1 cellular context compared by ENCODE assay signal in genomic region chr7:87876040-87876758, GRCh38.
TF ChIP-seq lines count a peak whose summit lies in the region.

A gene with protein sequence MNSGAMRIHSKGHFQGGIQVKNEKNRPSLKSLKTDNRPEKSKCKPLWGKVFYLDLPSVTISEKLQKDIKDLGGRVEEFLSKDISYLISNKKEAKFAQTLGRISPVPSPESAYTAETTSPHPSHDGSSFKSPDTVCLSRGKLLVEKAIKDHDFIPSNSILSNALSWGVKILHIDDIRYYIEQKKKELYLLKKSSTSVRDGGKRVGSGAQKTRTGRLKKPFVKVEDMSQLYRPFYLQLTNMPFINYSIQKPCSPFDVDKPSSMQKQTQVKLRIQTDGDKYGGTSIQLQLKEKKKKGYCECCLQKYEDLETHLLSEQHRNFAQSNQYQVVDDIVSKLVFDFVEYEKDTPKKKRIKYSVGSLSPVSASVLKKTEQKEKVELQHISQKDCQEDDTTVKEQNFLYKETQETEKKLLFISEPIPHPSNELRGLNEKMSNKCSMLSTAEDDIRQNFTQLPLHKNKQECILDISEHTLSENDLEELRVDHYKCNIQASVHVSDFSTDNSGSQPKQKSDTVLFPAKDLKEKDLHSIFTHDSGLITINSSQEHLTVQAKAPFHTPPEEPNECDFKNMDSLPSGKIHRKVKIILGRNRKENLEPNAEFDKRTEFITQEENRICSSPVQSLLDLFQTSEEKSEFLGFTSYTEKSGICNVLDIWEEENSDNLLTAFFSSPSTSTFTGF (plus strand): TSS chr7:87876493. CDS start chr7:87876733, 240 bp downstream.
A gene with protein sequence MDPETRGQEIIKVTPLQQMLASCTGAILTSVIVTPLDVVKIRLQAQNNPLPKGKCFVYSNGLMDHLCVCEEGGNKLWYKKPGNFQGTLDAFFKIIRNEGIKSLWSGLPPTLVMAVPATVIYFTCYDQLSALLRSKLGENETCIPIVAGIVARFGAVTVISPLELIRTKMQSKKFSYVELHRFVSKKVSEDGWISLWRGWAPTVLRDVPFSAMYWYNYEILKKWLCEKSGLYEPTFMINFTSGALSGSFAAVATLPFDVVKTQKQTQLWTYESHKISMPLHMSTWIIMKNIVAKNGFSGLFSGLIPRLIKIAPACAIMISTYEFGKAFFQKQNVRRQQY (minus strand): TSS chr7:87876360. CDS start chr7:87858727, 17,633 bp downstream.

TF ChIP-seq in HepG2, 621 proteins besides CTCF, POLR2A, EP300 and RAD21 (continued from another document and continues in another):
- TF ChIP-seq TEF (CRISPR knock-in tag; IDR thresholded peaks at IDR 0.05) (peak; percentile 81), CCDC6 (CRISPR knock-in tag; IDR thresholded peaks at IDR 0.05) (peak; percentile 98), KDM5A (IDR thresholded peaks at IDR 0.05; ENCODE audit: borderline replicate concordance, low read length) (no peak), NFAT5 (CRISPR knock-in tag; IDR thresholded peaks at IDR 0.05) (peak; percentile 63; the same call in 1 of the 2 replicates), ZSCAN21 (CRISPR knock-in tag; IDR thresholded peaks at IDR 0.05; ENCODE audit: borderline replicate concordance) (peak; percentile 84; the same call in 1 of the 2 replicates), ZSCAN30 (CRISPR knock-in tag; IDR thresholded peaks at IDR 0.05) (0 out of 2 replicates have a peak, but pooled peaks have one; percentile 49), PAXIP1 (CRISPR knock-in tag; conservative IDR thresholded peaks at IDR 0.05) (peak; percentile 31), SNRNP70 (IDR thresholded peaks at IDR 0.05; ENCODE audit: low read depth, low read length) (no peak), MBD4 (IDR thresholded peaks at IDR 0.05; ENCODE audit: borderline replicate concordance, low read length) (no peak), NFE2L2 (IDR thresholded peaks at IDR 0.05; ENCODE audit: low read length) (no peak), ZNF101 (CRISPR knock-in tag; IDR thresholded peaks at IDR 0.05; ENCODE audit: borderline replicate concordance, low read depth) (no peak), NAIF1 (CRISPR knock-in tag; IDR thresholded peaks at IDR 0.05; ENCODE audit: borderline replicate concordance) (peak; percentile 39; the same call in 1 of the 2 replicates), TBL1XR1 (IDR thresholded peaks at IDR 0.05; ENCODE audit: borderline replicate concordance, low read length, partially characterized antibody) (no peak), ZNF503 (CRISPR knock-in tag; IDR thresholded peaks at IDR 0.05) (no peak), ZNF605 (CRISPR knock-in tag; IDR thresholded peaks at IDR 0.05) (peak; percentile 84), MAF1 (CRISPR knock-in tag; IDR thresholded peaks at IDR 0.05; ENCODE audit: borderline replicate concordance) (no peak), NONO (IDR thresholded peaks at IDR 0.05) (no peak), NONO (CRISPR knock-in tag; conservative IDR thresholded peaks at IDR 0.05) (peak; percentile 86), U2AF2 (IDR thresholded peaks at IDR 0.05; ENCODE audit: low read depth, low read length) (no peak), KMT2B (CRISPR knock-in tag; IDR thresholded peaks at IDR 0.05) (peak; percentile 87), GZF1 (CRISPR knock-in tag; IDR thresholded peaks at IDR 0.05) (no peak), TBX2 (CRISPR knock-in tag; IDR thresholded peaks at IDR 0.05; ENCODE audit: borderline replicate concordance) (peak; percentile 86; the same call in 1 of the 2 replicates)
- TF ChIP-seq, protein P1, sequence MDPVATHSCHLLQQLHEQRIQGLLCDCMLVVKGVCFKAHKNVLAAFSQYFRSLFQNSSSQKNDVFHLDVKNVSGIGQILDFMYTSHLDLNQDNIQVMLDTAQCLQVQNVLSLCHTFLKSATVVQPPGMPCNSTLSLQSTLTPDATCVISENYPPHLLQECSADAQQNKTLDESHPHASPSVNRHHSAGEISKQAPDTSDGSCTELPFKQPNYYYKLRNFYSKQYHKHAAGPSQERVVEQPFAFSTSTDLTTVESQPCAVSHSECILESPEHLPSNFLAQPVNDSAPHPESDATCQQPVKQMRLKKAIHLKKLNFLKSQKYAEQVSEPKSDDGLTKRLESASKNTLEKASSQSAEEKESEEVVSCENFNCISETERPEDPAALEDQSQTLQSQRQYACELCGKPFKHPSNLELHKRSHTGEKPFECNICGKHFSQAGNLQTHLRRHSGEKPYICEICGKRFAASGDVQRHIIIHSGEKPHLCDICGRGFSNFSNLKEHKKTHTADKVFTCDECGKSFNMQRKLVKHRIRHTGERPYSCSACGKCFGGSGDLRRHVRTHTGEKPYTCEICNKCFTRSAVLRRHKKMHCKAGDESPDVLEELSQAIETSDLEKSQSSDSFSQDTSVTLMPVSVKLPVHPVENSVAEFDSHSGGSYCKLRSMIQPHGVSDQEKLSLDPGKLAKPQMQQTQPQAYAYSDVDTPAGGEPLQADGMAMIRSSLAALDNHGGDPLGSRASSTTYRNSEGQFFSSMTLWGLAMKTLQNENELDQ (CRISPR knock-in tag; IDR thresholded peaks at IDR 0.05; ENCODE audit: borderline replicate concordance) = no peak
- TF ChIP-seq, protein P2, sequence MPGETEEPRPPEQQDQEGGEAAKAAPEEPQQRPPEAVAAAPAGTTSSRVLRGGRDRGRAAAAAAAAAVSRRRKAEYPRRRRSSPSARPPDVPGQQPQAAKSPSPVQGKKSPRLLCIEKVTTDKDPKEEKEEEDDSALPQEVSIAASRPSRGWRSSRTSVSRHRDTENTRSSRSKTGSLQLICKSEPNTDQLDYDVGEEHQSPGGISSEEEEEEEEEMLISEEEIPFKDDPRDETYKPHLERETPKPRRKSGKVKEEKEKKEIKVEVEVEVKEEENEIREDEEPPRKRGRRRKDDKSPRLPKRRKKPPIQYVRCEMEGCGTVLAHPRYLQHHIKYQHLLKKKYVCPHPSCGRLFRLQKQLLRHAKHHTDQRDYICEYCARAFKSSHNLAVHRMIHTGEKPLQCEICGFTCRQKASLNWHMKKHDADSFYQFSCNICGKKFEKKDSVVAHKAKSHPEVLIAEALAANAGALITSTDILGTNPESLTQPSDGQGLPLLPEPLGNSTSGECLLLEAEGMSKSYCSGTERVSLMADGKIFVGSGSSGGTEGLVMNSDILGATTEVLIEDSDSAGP (CRISPR knock-in tag; IDR thresholded peaks at IDR 0.05; ENCODE audit: borderline replicate concordance) = peak; percentile 87
- TF ChIP-seq, protein P3, sequence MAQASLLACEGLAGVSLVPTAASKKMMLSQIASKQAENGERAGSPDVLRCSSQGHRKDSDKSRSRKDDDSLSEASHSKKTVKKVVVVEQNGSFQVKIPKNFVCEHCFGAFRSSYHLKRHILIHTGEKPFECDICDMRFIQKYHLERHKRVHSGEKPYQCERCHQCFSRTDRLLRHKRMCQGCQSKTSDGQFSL (CRISPR knock-in tag; IDR thresholded peaks at IDR 0.05) = no peak; the same call in 1 of the 2 replicates
- TF ChIP-seq, protein P4, sequence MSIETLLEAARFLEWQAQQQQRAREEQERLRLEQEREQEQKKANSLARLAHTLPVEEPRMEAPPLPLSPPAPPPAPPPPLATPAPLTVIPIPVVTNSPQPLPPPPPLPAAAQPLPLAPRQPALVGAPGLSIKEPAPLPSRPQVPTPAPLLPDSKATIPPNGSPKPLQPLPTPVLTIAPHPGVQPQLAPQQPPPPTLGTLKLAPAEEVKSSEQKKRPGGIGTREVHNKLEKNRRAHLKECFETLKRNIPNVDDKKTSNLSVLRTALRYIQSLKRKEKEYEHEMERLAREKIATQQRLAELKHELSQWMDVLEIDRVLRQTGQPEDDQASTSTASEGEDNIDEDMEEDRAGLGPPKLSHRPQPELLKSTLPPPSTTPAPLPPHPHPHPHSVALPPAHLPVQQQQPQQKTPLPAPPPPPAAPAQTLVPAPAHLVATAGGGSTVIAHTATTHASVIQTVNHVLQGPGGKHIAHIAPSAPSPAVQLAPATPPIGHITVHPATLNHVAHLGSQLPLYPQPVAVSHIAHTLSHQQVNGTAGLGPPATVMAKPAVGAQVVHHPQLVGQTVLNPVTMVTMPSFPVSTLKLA (IDR thresholded peaks at IDR 0.05) = peak; percentile 47
- TF ChIP-seq, protein P5, sequence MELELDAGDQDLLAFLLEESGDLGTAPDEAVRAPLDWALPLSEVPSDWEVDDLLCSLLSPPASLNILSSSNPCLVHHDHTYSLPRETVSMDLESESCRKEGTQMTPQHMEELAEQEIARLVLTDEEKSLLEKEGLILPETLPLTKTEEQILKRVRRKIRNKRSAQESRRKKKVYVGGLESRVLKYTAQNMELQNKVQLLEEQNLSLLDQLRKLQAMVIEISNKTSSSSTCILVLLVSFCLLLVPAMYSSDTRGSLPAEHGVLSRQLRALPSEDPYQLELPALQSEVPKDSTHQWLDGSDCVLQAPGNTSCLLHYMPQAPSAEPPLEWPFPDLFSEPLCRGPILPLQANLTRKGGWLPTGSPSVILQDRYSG (CRISPR knock-in tag; IDR thresholded peaks at IDR 0.05) = peak; percentile 94
- TF ChIP-seq, protein P6, sequence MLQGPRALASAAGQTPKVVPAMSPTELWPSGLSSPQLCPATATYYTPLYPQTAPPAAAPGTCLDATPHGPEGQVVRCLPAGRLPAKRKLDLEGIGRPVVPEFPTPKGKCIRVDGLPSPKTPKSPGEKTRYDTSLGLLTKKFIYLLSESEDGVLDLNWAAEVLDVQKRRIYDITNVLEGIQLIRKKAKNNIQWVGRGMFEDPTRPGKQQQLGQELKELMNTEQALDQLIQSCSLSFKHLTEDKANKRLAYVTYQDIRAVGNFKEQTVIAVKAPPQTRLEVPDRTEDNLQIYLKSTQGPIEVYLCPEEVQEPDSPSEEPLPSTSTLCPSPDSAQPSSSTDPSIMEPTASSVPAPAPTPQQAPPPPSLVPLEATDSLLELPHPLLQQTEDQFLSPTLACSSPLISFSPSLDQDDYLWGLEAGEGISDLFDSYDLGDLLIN (CRISPR knock-in tag; IDR thresholded peaks at IDR 0.05; ENCODE audit: borderline replicate concordance) = 0 out of 2 replicates have a peak, but pooled peaks have one; percentile 16
